1 cellular context compared by ENCODE assay signal in the genomic region with DNA sequence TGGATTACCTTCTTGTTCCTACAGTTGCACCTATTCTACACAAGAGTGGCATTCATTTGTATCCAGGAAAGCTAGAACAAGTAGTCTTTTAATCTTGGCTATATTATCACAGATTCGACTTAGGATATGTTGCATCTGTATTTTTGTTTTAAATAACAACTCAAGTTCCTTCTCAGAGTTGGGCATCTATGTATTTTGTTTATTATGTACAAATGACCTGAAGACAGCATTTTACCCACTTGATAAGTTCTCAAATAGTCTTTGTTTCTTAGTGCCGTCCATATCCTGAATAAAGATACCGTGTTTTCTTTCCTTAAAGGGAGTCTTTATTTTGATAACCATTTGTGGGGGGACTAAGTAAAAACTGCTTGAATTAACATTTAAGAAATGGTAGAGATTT.
TF ChIP-seq lines count a peak whose summit lies in the region.

No MANE protein-coding gene starts in this region.

TF ChIP-seq in GM23338, 12 proteins besides CTCF, POLR2A, EP300 and RAD21 (continued from another document):
- TF ChIP-seq, protein P1, sequence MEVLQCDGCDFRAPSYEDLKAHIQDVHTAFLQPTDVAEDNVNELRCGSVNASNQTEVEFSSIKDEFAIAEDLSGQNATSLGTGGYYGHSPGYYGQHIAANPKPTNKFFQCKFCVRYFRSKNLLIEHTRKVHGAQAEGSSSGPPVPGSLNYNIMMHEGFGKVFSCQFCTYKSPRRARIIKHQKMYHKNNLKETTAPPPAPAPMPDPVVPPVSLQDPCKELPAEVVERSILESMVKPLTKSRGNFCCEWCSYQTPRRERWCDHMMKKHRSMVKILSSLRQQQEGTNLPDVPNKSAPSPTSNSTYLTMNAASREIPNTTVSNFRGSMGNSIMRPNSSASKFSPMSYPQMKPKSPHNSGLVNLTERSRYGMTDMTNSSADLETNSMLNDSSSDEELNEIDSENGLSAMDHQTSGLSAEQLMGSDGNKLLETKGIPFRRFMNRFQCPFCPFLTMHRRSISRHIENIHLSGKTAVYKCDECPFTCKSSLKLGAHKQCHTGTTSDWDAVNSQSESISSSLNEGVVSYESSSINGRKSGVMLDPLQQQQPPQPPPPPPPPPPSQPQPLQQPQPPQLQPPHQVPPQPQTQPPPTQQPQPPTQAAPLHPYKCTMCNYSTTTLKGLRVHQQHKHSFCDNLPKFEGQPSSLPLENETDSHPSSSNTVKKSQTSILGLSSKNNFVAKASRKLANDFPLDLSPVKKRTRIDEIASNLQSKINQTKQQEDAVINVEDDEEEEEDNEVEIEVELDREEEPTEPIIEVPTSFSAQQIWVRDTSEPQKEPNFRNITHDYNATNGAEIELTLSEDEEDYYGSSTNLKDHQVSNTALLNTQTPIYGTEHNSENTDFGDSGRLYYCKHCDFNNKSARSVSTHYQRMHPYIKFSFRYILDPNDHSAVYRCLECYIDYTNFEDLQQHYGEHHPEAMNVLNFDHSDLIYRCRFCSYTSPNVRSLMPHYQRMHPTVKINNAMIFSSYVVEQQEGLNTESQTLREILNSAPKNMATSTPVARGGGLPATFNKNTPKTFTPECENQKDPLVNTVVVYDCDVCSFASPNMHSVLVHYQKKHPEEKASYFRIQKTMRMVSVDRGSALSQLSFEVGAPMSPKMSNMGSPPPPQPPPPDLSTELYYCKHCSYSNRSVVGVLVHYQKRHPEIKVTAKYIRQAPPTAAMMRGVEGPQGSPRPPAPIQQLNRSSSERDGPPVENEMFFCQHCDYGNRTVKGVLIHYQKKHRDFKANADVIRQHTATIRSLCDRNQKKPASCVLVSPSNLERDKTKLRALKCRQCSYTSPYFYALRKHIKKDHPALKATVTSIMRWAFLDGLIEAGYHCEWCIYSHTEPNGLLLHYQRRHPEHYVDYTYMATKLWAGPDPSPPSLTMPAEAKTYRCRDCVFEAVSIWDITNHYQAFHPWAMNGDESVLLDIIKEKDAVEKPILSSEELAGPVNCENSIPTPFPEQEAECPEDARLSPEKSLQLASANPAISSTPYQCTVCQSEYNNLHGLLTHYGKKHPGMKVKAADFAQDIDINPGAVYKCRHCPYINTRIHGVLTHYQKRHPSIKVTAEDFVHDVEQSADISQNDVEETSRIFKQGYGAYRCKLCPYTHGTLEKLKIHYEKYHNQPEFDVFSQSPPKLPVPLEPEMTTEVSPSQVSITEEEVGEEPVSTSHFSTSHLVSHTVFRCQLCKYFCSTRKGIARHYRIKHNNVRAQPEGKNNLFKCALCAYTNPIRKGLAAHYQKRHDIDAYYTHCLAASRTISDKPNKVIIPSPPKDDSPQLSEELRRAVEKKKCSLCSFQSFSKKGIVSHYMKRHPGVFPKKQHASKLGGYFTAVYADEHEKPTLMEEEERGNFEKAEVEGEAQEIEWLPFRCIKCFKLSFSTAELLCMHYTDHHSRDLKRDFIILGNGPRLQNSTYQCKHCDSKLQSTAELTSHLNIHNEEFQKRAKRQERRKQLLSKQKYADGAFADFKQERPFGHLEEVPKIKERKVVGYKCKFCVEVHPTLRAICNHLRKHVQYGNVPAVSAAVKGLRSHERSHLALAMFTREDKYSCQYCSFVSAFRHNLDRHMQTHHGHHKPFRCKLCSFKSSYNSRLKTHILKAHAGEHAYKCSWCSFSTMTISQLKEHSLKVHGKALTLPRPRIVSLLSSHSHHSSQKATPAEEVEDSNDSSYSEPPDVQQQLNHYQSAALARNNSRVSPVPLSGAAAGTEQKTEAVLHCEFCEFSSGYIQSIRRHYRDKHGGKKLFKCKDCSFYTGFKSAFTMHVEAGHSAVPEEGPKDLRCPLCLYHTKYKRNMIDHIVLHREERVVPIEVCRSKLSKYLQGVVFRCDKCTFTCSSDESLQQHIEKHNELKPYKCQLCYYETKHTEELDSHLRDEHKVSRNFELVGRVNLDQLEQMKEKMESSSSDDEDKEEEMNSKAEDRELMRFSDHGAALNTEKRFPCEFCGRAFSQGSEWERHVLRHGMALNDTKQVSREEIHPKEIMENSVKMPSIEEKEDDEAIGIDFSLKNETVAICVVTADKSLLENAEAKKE (CRISPR knock-in tag; IDR thresholded peaks at IDR 0.05), result no peak
